1 cellular context compared by ENCODE assay signal in the genomic region with DNA sequence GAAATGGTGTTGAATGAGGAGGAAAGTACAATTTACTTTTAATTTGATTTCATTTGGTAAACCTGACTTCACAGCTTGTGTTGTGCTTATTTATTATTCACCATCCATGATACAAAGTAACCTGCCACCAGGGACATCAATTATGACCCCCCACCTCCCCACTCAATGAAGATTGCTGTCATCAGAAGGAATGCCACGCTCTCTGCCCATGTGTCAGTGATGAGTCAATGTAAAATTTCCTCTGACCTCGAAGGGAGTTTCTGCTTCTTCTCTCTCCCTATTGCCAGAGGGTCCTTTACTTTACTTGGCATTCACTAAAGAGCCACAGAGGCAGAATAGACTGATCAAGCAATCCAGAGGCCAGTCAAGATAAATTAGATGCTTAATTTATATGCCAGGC.
TF ChIP-seq lines count a peak whose summit lies in the region.

No MANE protein-coding gene starts in this region.

TF ChIP-seq in endothelial cell of umbilical vein, 7 proteins besides CTCF, POLR2A, EP300 and RAD21 (continued from another document):
- TF ChIP-seq, protein P1, sequence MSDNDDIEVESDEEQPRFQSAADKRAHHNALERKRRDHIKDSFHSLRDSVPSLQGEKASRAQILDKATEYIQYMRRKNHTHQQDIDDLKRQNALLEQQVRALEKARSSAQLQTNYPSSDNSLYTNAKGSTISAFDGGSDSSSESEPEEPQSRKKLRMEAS (IDR thresholded peaks at IDR 0.05; ENCODE audit: insufficient read depth, insufficient read length), result no peak
- TF ChIP-seq JUN (IDR thresholded peaks at IDR 0.05; ENCODE audit: borderline replicate concordance, insufficient read depth, insufficient read length, low read depth) (no peak), GATA2 (IDR thresholded peaks at IDR 0.05; ENCODE audit: insufficient read depth, insufficient read length, low read depth, low read length) (no peak), MYC (IDR thresholded peaks at IDR 0.05; ENCODE audit: low read depth, low read length) (no peak)
